Comparison of ENCODE assay signal across 8 cellular contexts in genomic region chr21:37220981-37221664, GRCh38. TPM values are rescaled to one million over a fixed set of nuclear protein-coding genes. Genes with fewer than 3 reads are reported as not detected.
DNase-seq lines count a peak whose midpoint lies in the region; ATAC-seq and TF ChIP-seq lines count a peak whose summit lies in the region.

No MANE protein-coding gene starts in this region.

- ATAC-seq in HG02642 (IDR thresholded peaks at IDR 0.05; ENCODE audit: poor library complexity, unreplicated experiment) (peak; percentile 91), left cardiac atrium (peak; percentile 97 to 98)

- TF ChIP-seq CTCF in GM12873 (IDR thresholded peaks at IDR 0.05; ENCODE audit: insufficient read depth, low read depth, low read length, missing control alignments) (peak; percentile 26), prostate gland (IDR thresholded peaks at IDR 0.05) (peak in 3 of 4 experiments; percentile 55 to 60 (median 58))

- H3K9me3 ChIP-seq in prostate gland = no peaks in the 10 kb centered on the region

- TF ChIP-seq POLR2A in prostate gland (IDR thresholded peaks at IDR 0.05) = peak; percentile 29

- DNase-seq in NCI-H1105 treated with DMSO at 0.1 percent for 48 hours (lab: John Stamatoyannopoulos, UW) (peak; percentile 94), SW480 (ENCODE audit: low spot score) (peak; percentile 92), amniotic epithelial cell (ENCODE audit: low read depth) (peak; percentile 88), left cardiac atrium (peak; percentile 98), prostate gland (ENCODE audit: low spot score) (peak; percentile 87)

- H3K36me3 ChIP-seq in prostate gland = peaks cover 5 to 6% of the 10 kb centered on the region in 2 donors
- peaks cover 2% of the 10 kb centered on the region for H3K36me3 ChIP-seq in urinary bladder (ENCODE audit: insufficient read depth)

- H3K4me3 ChIP-seq in prostate gland = peak overlapping the region; percentile 41 to 57
- peak overlapping the region; percentile 55 for H3K4me3 ChIP-seq in urinary bladder (ENCODE audit: low read depth, low read length)

- no peaks in the 10 kb centered on the region for H3K27me3 ChIP-seq in prostate gland (replicated peaks; ENCODE audit: insufficient read depth)

- H3K27ac ChIP-seq in prostate gland (peak overlapping the region; percentile 44 to 67), urinary bladder (ENCODE audit: low read depth) (no peak overlapping the region)

- H3K4me1 ChIP-seq in prostate gland (replicated peaks) (no peaks in the 10 kb centered on the region), urinary bladder (ENCODE audit: insufficient read depth) (no peaks in the 10 kb centered on the region)

- intact Hi-C loops in left cardiac atrium (cut with DNase I) = loop anchor here in 1 of 2 donors (5.0 kb wide), 1 partner anchor 36 kb away; no protein-coding TSS in a partner anchor
- intact Hi-C loops in prostate gland (cut with DNase I) = loop anchor here (5.0 kb wide), 1 partner anchor 341 kb away; no protein-coding TSS in a partner anchor

- WGBS in prostate gland = 11% methylated on average over 41 of the region's 46 CpGs
- WGBS in urinary bladder = 6% methylated on average over 46 of the region's 46 CpGs

RNA-seq across cellular contexts. Expression of gene VPS26C, which starts 46.0 kb away (rescaled TPM):
- total RNA-seq in left cardiac atrium (10 to 100 TPM; 35.0 to 43.6 TPM), prostate gland (10 to 100 TPM; 36.8 to 46.1 TPM), urinary bladder (47.3 TPM)
- 37.2 TPM for polyA plus RNA-seq in urinary bladder
